In genomic region chr5:163106098-163106497, GRCh38 we compare ENCODE assay signal across 21 cellular contexts.
DNase-seq lines count a peak whose midpoint lies in the region; ATAC-seq, FAIRE-seq and TF ChIP-seq lines count a peak whose summit lies in the region.
"Had no signal": no experiment of that assay in that cellular context is flagged by ENCODE, and none has a peak within 500 bp of the region (broad histone marks: within the 10 kb centered on the region; RNA-seq: fewer than 3 reads in every experiment).

No MANE protein-coding gene starts in this region.

- H3K36me3 ChIP-seq in bronchial epithelial cell (ENCODE audit: control insufficient read depth, insufficient read depth, low read length) = no peaks in the 10 kb centered on the region
- H3K36me3 ChIP-seq in GM23338 (ENCODE audit: insufficient read depth) = no peaks in the 10 kb centered on the region
- no peaks in the 10 kb centered on the region for H3K36me3 ChIP-seq in stomach
- H3K36me3 ChIP-seq in SJCRH30 = no peaks in the 10 kb centered on the region
- H3K36me3 ChIP-seq: BE2C, left ventricle myocardium inferior, thoracic aorta had no signal

- H3K79me2 ChIP-seq in GM23338 (replicated peaks; ENCODE audit: insufficient read depth) = no peaks in the 10 kb centered on the region

- H3K4me1 Mint-ChIP-seq in GM23338 = peaks cover 8% of the 10 kb centered on the region; the same call in 2 of the 3 replicates
- H3K4me1 Mint-ChIP-seq: activated CD4-positive, alpha-beta T cell treated with anti-CD3 and anti-CD28 coated beads, Interleukin-2, amount 10 ng/mL, durations not matched to agents 24 days and 14 days; activated naive CD8-positive, alpha-beta T cell treated with anti-CD3 and anti-CD28 coated beads for 36 hours; naive thymus-derived CD8-positive, alpha-beta T cell had no signal

- no peaks in the 10 kb centered on the region for H3F3A ChIP-seq in GM23338 (replicated peaks; ENCODE audit: low read depth)

- H3K9me3 ChIP-seq in stomach (no peaks in the 10 kb centered on the region), SJCRH30 (replicated peaks) (no peaks in the 10 kb centered on the region)
- H3K9me3 ChIP-seq: BE2C, left ventricle myocardium inferior, thoracic aorta had no signal

- no peaks in the 10 kb centered on the region for H3K27me3 Mint-ChIP-seq in GM23338 (ENCODE audit: insufficient read depth, low read depth, poor library complexity)
- H3K27me3 Mint-ChIP-seq: activated CD4-positive, alpha-beta T cell treated with anti-CD3 and anti-CD28 coated beads, Interleukin-2, amount 10 ng/mL, durations not matched to agents 24 days and 14 days; activated naive CD8-positive, alpha-beta T cell treated with anti-CD3 and anti-CD28 coated beads for 36 hours; naive thymus-derived CD8-positive, alpha-beta T cell had no signal

- no peak for FAIRE-seq in bronchial epithelial cell (lab: Jason Lieb, UNC)

- H3K27me3 ChIP-seq in bronchial epithelial cell (ENCODE audit: control insufficient read depth, insufficient read depth, low read length) (no peaks in the 10 kb centered on the region), GM23338 (ENCODE audit: insufficient read depth) (no peaks in the 10 kb centered on the region), stomach (no peaks in the 10 kb centered on the region), SJCRH30 (0 out of 2 replicates have a peak, but pooled peaks cover 5% of the 10 kb centered on the region)
- H3K27me3 ChIP-seq: BE2C, foreskin keratinocyte had no signal

- H3K4me3 Mint-ChIP-seq in GM23338 = no peak overlapping the region
- H3K4me3 Mint-ChIP-seq: activated CD4-positive, alpha-beta T cell treated with anti-CD3 and anti-CD28 coated beads, Interleukin-2, amount 10 ng/mL, durations not matched to agents 24 days and 14 days; activated naive CD8-positive, alpha-beta T cell treated with anti-CD3 and anti-CD28 coated beads for 36 hours; endodermal cell; naive thymus-derived CD8-positive, alpha-beta T cell; T-helper 2 cell treated with Interferon-gamma antibody and Interleukin-4, amounts not matched to agents 5 μg/mL and 100 μg/mL, for 36 hours had no signal

- no peak for TF ChIP-seq EP300 in stomach (IDR thresholded peaks at IDR 0.05)

- H3K4me2 ChIP-seq in GM23338 = no peak overlapping the region

- TF ChIP-seq CTCF in bronchial epithelial cell (IDR thresholded peaks at IDR 0.05; ENCODE audit: insufficient read depth, low read length, severe bottlenecking) (no peak), GM23338 (conservative IDR thresholded peaks at IDR 0.05; ENCODE audit: low read depth in 2 of 2) (no peak), stomach (IDR thresholded peaks at IDR 0.05) (no peak)

- no peak for TF ChIP-seq POLR2A in stomach (IDR thresholded peaks at IDR 0.05)

- H3K9me3 Mint-ChIP-seq in GM23338 = no peaks in the 10 kb centered on the region
- H3K9me3 Mint-ChIP-seq: activated CD4-positive, alpha-beta T cell treated with anti-CD3 and anti-CD28 coated beads, Interleukin-2, amount 10 ng/mL, durations not matched to agents 24 days and 14 days; endodermal cell had no signal

- DNase-seq in bronchial epithelial cell (ENCODE audit: low read depth) (peak; percentile 15), GM23338 (ENCODE audit: low spot score) (no peak), stomach (no peak), SJCRH30 (no peak)
- DNase-seq: activated CD4-positive, alpha-beta T cell treated with anti-CD3 and anti-CD28 coated beads, Interleukin-2, amount 10 ng/mL, durations not matched to agents 24 days and 14 days; activated naive CD8-positive, alpha-beta T cell treated with anti-CD3 and anti-CD28 coated beads for 36 hours; activated T-cell treated with anti-CD3 and anti-CD28 coated beads, Interleukin-2, amount 50 U/mL, for 1 hour; BE2C; central memory CD4-positive, alpha-beta T cell; DMS 273 treated with DMSO at 0.1 percent for 48 hours; endodermal cell; left ventricle myocardium inferior; naive thymus-derived CD8-positive, alpha-beta T cell; NCI-H2081 treated with DMSO at 0.1 percent for 48 hours had no signal

- H3K27ac ChIP-seq in GM23338 (ENCODE audit: low read depth) (no peak overlapping the region), stomach (no peak overlapping the region), SJCRH30 (no peak overlapping the region)
- H3K27ac ChIP-seq: foreskin keratinocyte, HL-60, left ventricle myocardium inferior, thoracic aorta had no signal

- 62 to 88% (median 77%) methylated on average over 1 of the region's 1 CpG for WGBS in stomach, 5 donors

- no peaks in the 10 kb centered on the region for H3K9me2 ChIP-seq in GM23338 (ENCODE audit: insufficient read depth)

- H3K36me3 Mint-ChIP-seq in GM23338 (ENCODE audit: low read depth) = no peaks in the 10 kb centered on the region
- H3K36me3 Mint-ChIP-seq: activated naive CD8-positive, alpha-beta T cell treated with anti-CD3 and anti-CD28 coated beads for 36 hours had no signal

- H2AFZ ChIP-seq in GM23338 = no peak overlapping the region

- no peak overlapping the region for H3K4me3 ChIP-seq in bronchial epithelial cell (ENCODE audit: low read depth, low read length)
- no peak overlapping the region for H3K4me3 ChIP-seq in GM23338
- no peak overlapping the region for H3K4me3 ChIP-seq in stomach
- no peak overlapping the region for H3K4me3 ChIP-seq in SJCRH30
- H3K4me3 ChIP-seq: left ventricle myocardium inferior, thoracic aorta had no signal

- H4K20me1 ChIP-seq in GM23338 (replicated peaks; ENCODE audit: insufficient read depth) = no peaks in the 10 kb centered on the region

- intact Hi-C loops in stomach (cut with DNase I; ENCODE audit: low total_unique reads) = no loop called here

- ATAC-seq in GM18868 (IDR thresholded peaks at IDR 0.05; ENCODE audit: unreplicated experiment) (peak; percentile 90), GM21576 (IDR thresholded peaks at IDR 0.05; ENCODE audit: unreplicated experiment) (peak; percentile 80), HG03432 (IDR thresholded peaks at IDR 0.05; ENCODE audit: unreplicated experiment) (peak; percentile 91), GM23338 (no peak)
- ATAC-seq: naive thymus-derived CD8-positive, alpha-beta T cell had no signal

- H3K27ac Mint-ChIP-seq in GM23338 = no peak overlapping the region
- H3K27ac Mint-ChIP-seq: activated CD4-positive, alpha-beta T cell treated with anti-CD3 and anti-CD28 coated beads, Interleukin-2, amount 10 ng/mL, durations not matched to agents 24 days and 14 days; activated naive CD8-positive, alpha-beta T cell treated with anti-CD3 and anti-CD28 coated beads for 36 hours; endodermal cell; naive thymus-derived CD8-positive, alpha-beta T cell; T-helper 2 cell treated with Interferon-gamma antibody and Interleukin-4, amounts not matched to agents 5 μg/mL and 100 μg/mL, for 36 hours had no signal

- no peaks in the 10 kb centered on the region for H3K4me1 ChIP-seq in GM23338 (ENCODE audit: insufficient read depth)
- no peaks in the 10 kb centered on the region for H3K4me1 ChIP-seq in stomach
- no peaks in the 10 kb centered on the region for H3K4me1 ChIP-seq in SJCRH30
- H3K4me1 ChIP-seq: BE2C, foreskin keratinocyte, left ventricle myocardium inferior had no signal

TF ChIP-seq in GM23338, 12 proteins besides CTCF, POLR2A, EP300 and RAD21 (continues in another document):
- TF ChIP-seq JUNB (IDR thresholded peaks at IDR 0.05; ENCODE audit: unreplicated experiment) (no peak), STAT1 (IDR thresholded peaks at IDR 0.05; ENCODE audit: unreplicated experiment) (no peak), CREB1 (CRISPR knock-in tag; IDR thresholded peaks at IDR 0.05; ENCODE audit: low read depth) (no peak), EZH2phosphoT487 (IDR thresholded peaks at IDR 0.05; ENCODE audit: unreplicated experiment) (no peak)
